Comparison of ENCODE assay signal across 8 cellular contexts in genomic region chr22:36368359-36368983, GRCh38. TPM values are rescaled to one million over a fixed set of nuclear protein-coding genes. Genes with fewer than 3 reads are reported as not detected.
DNase-seq lines count a peak whose midpoint lies in the region; ATAC-seq, FAIRE-seq and TF ChIP-seq lines count a peak whose summit lies in the region.

No MANE protein-coding gene starts in this region.

- H3F3A ChIP-seq in Loucy (ENCODE audit: low read depth) = no peaks in the 10 kb centered on the region

- in situ Hi-C loops in K562 (cut with MboI) = no loop called here

- H3K27ac ChIP-seq in C4-2B (peak overlapping the region; percentile 79), K562 (ENCODE audit: extremely low read depth, low read depth, low read length) (peak overlapping the region; percentile 56; the same call in 2 of the 3 replicates), testis (peak overlapping the region; percentile 16 to 65)

- H3K9ac ChIP-seq in Loucy (ENCODE audit: low read depth, low read length, poor library complexity, severe bottlenecking) (peak overlapping the region; percentile 5), K562 (ENCODE audit: insufficient read depth in 1 of 2, low read depth in 2 of 2, low read length in 2 of 2) (no peak overlapping the region)

- H3K9me3 ChIP-seq in Loucy (ENCODE audit: insufficient read depth, low read depth, low read length) (no peaks in the 10 kb centered on the region), K562 (replicated peaks; ENCODE audit: control insufficient read depth, insufficient read depth, low read depth, low read length) (no peaks in the 10 kb centered on the region), testis (no peaks in the 10 kb centered on the region)

- no peaks in the 10 kb centered on the region for H3K9me1 ChIP-seq in K562 (ENCODE audit: control insufficient read depth, insufficient read depth, low read length)

- no peak for TF ChIP-seq CTCF in C4-2B (conservative IDR thresholded peaks at IDR 0.05)
- no peak for TF ChIP-seq CTCF in Loucy (conservative IDR thresholded peaks at IDR 0.05; ENCODE audit: low read length)
- TF ChIP-seq CTCF in K562 (IDR thresholded peaks at IDR 0.05 in 2 of 3, conservative IDR thresholded peaks at IDR 0.05 in 1 of 3; ENCODE audit: insufficient read depth in 2 of 3, low read depth in 1 of 3, low read length in 3 of 3) = peak; percentile 35 to 44 (median 43); a peak in 4 of 6 replicates
- TF ChIP-seq CTCF in testis (IDR thresholded peaks at IDR 0.05) = no peak

- intact Hi-C loops in K562 (cut with micrococcal nuclease) (loop anchor here (1.0 to 5.0 kb wide), 3 partner anchors 34 to 99 kb away; no protein-coding TSS in a partner anchor), testis (cut with DNase I; ENCODE audit: low total_unique reads) (no loop called here)

- peak; percentile 37 to 56 for TF ChIP-seq RAD21 in K562 (CRISPR knock-in tag; conservative IDR thresholded peaks at IDR 0.05 in 1 of 2, IDR thresholded peaks at IDR 0.05 in 1 of 2)

- FAIRE-seq in K562 (lab: Jason Lieb, UNC) = peak; percentile 99

- H2AFZ ChIP-seq in Loucy (ENCODE audit: low read length) (no peak overlapping the region), K562 (ENCODE audit: low read depth, low read length) (no peak overlapping the region)

- H3K4me1 ChIP-seq in Loucy (ENCODE audit: insufficient read depth, low read length, poor library complexity, severe bottlenecking) (peaks cover 75% of the 10 kb centered on the region), K562 (replicated peaks in 1 of 2; ENCODE audit: control insufficient read depth in 2 of 2, insufficient read depth in 2 of 2, low read length in 2 of 2) (peaks cover 48 to 58% of the 10 kb centered on the region in 2 experiments), testis (peaks cover 86% of the 10 kb centered on the region)

- H4K20me1 ChIP-seq in Loucy (ENCODE audit: insufficient read depth, low read length, poor library complexity, severe bottlenecking) (peaks cover 99% of the 10 kb centered on the region), K562 (replicated peaks; ENCODE audit: control insufficient read depth, insufficient read depth, low read length) (peaks cover 51% of the 10 kb centered on the region)

- TF ChIP-seq EP300 in K562 (IDR thresholded peaks at IDR 0.05; ENCODE audit: low read length) = peak; percentile 94

- H3K9me2 ChIP-seq in Loucy (replicated peaks; ENCODE audit: low read depth, low read length) = no peaks in the 10 kb centered on the region

- WGBS in K562 (ENCODE audit: insufficient coverage, low coverage, missing lambda C conversion rate) = 0% methylated on average over 7 of the region's 13 CpGs
- 38 to 59% methylated on average over 11 to 13 of the region's 13 CpGs for WGBS in testis, 2 donors

- H3K4me2 ChIP-seq in Loucy (ENCODE audit: low read depth, low read length, poor library complexity, severe bottlenecking) (peak overlapping the region; percentile 71), K562 (ENCODE audit: insufficient read depth, low read length) (peak overlapping the region; percentile 60)

- CTCF ChIA-PET in K562 (lab: Yijun Ruan, JAX; ENCODE audit: low intra/inter-chr PET ratio) = no interaction called here

- H3K4me3 ChIP-seq in Loucy (ENCODE audit: low read length, poor library complexity, severe bottlenecking) (peak overlapping the region; percentile 39), K562 (no peak overlapping the region), testis (no peak overlapping the region)

- H3K79me2 ChIP-seq in Loucy (ENCODE audit: insufficient read depth, low read length) (peaks cover 100% of the 10 kb centered on the region), K562 (ENCODE audit: control insufficient read depth, insufficient read depth, low read length) (peaks cover 76% of the 10 kb centered on the region)

- H3K27me3 ChIP-seq in Loucy (ENCODE audit: insufficient read depth, low read length, poor library complexity, severe bottlenecking) (no peaks in the 10 kb centered on the region), K562 (ENCODE audit: control insufficient read depth in 2 of 2, insufficient read depth in 2 of 2, low read length in 2 of 2) (no peaks in the 10 kb centered on the region), testis (no peaks in the 10 kb centered on the region)

- POLR2A ChIA-PET in K562 (lab: Yijun Ruan, JAX) = interaction anchor here (0.6 to 1.2 kb wide), 8 partner anchors 9 to 329 kb away, joined by 3 to 6 read pairs (median 4); partner anchors contain the start of genes MYH9 and TXN2

- TF ChIP-seq POLR2A in K562 (conservative IDR thresholded peaks at IDR 0.05) (no peak), testis (IDR thresholded peaks at IDR 0.05) (no peak)

- ATAC-seq in K562 (peak; percentile 89), HG03135 (IDR thresholded peaks at IDR 0.05; ENCODE audit: unreplicated experiment) (no peak)

- peaks cover 30% of the 10 kb centered on the region; the same call in 1 of the 2 replicates for H3K36me3 ChIP-seq in Loucy (ENCODE audit: insufficient read depth, low read length)
- H3K36me3 ChIP-seq in K562 (ENCODE audit: control insufficient read depth, insufficient read depth, low read length) = peaks cover 9% of the 10 kb centered on the region; the same call in 1 of the 3 replicates
- H3K36me3 ChIP-seq in testis (ENCODE audit: low read depth, missing control alignments) = no peaks in the 10 kb centered on the region

- BruUV-seq in K562 (replicated peaks; lab: Mats Ljungman, UMichigan) = no TSS peak

- DNase-seq in K562 (ENCODE audit: extremely low read depth in 1 of 4, low spot score in 3 of 4) = peak; percentile 77 to 94 (median 84)
- peak; percentile 98 for DNase-seq in islet precursor cell
- DNase-seq in testis = no peak
- DNase-seq in NCI-H146 treated with DMSO at 0.1 percent for 48 hours (lab: John Stamatoyannopoulos, UW; ENCODE audit: unreplicated experiment) = no peak
- DNase-seq in NCI-H2029 (lab: John Stamatoyannopoulos, UW) = no peak

TF ChIP-seq in K562, 482 proteins besides CTCF, POLR2A, EP300 and RAD21 (continues in another document):
- no peak for TF ChIP-seq TFAM (CRISPR knock-in tag; conservative IDR thresholded peaks at IDR 0.05)
- no peak for TF ChIP-seq ZNF77 (CRISPR knock-in tag; IDR thresholded peaks at IDR 0.05)
- TF ChIP-seq ZNF639 (CRISPR knock-in tag; conservative IDR thresholded peaks at IDR 0.05 in 1 of 2, IDR thresholded peaks at IDR 0.05 in 1 of 2) = peak in 1 of 2 experiments; percentile 79; a peak in 2 of 4 replicates
- TF ChIP-seq SUPT5H (IDR thresholded peaks at IDR 0.05) = no peak
- 0 out of 2 replicates have a peak, but pooled peaks have one; percentile 29 for TF ChIP-seq ADNP (tag; IDR thresholded peaks at IDR 0.05)
- TF ChIP-seq FOXM1 (IDR thresholded peaks at IDR 0.05; ENCODE audit: low read depth) = peak; percentile 96
- no peak for TF ChIP-seq FOXM1 (CRISPR knock-in tag; IDR thresholded peaks at IDR 0.05; ENCODE audit: low read depth)
- no peak for TF ChIP-seq ERF (CRISPR knock-in tag; IDR thresholded peaks at IDR 0.05)
- no peak for TF ChIP-seq STAT5B (CRISPR knock-in tag; IDR thresholded peaks at IDR 0.05)
- TF ChIP-seq CHCHD3 (CRISPR knock-in tag; IDR thresholded peaks at IDR 0.05) = no peak
- peak; percentile 87 for TF ChIP-seq CTBP1 (IDR thresholded peaks at IDR 0.05; ENCODE audit: borderline replicate concordance)
- no peak; the same call in 1 of the 2 replicates for TF ChIP-seq ZNF263 (CRISPR knock-in tag; IDR thresholded peaks at IDR 0.05; ENCODE audit: borderline replicate concordance)
- no peak for TF ChIP-seq HDAC8 (tag; IDR thresholded peaks at IDR 0.05)
- TF ChIP-seq BHLHE40 (IDR thresholded peaks at IDR 0.05; ENCODE audit: low read length) = peak; percentile 38; the same call in 1 of the 2 replicates
- TF ChIP-seq POLR2AphosphoS2 (IDR thresholded peaks at IDR 0.05; ENCODE audit: low read length) = no peak

RNA-seq across cellular contexts. Expression of gene MYH9, which starts 19.3 kb away (rescaled TPM):
- total RNA-seq in K562 (2011; cell fraction: chromatin; rRNA removed; ENCODE audit: low replicate concordance) = 136 and 261 TPM in 2 replicates
- 51.3 and 57.4 TPM in 2 replicates for total RNA-seq in K562 (2011; cell fraction: nucleolus; rRNA removed)
- 65.9 and 76.0 TPM in 2 replicates for total RNA-seq in K562 (2011; cell fraction: nucleoplasm; rRNA removed)
- total RNA-seq in K562 (2014; rRNA removed) (60.1 and 60.4 TPM in 2 replicates), K562 (2014; rRNA removed; fragmentation: Illumina TruSeq; extraction: Trizol) (24.6 and 33.6 TPM in 2 replicates), K562 (2015; rRNA removed; fragmentation: Illumina TruSeq; extraction: Trizol) (24.1 and 30.5 TPM in 2 replicates), K562 (2021) (94.6 and 111 TPM in 2 replicates), testis (100 to 1,000 TPM; 141 to 146 TPM)
- polyA plus RNA-seq in K562 (2011; rRNA removed) (24.1 and 34.2 TPM in 2 replicates), K562 (2014; fragmentation: Illumina TruSeq; extraction: Trizol) (31.3 and 44.5 TPM in 2 replicates), K562 (2014; fragmentation: Nextera tagmentation; extraction: Ambion mirVana) (1 to 10 TPM in 1 of 2 experiments, under 1 TPM in 1; 0.71 to 1.3 TPM), K562 (2014; rRNA removed) (34.2 and 37.4 TPM in 2 replicates), testis (ENCODE audit: insufficient read depth, low read depth, low replicate concordance) (129 TPM)
- 10.2 and 12.5 TPM in 2 replicates for polyA plus RNA-seq in K562 (2011; cell fraction: cytosol; rRNA removed)
- polyA plus RNA-seq in K562 (2011; cell fraction: nucleus; rRNA removed) = 32.6 and 34.6 TPM in 2 replicates
- 54.3 and 92.2 TPM in 2 replicates for polyA plus RNA-seq in K562 (2012)
- 90.2 and 122 TPM in 2 replicates for polyA minus RNA-seq in K562 (2011; rRNA and poly(A)+ RNA removed)
- 59.8 and 63.1 TPM in 2 replicates for polyA minus RNA-seq in K562 (2011; cell fraction: cytosol; rRNA and poly(A)+ RNA removed)
- polyA minus RNA-seq in K562 (2011; cell fraction: nucleus; rRNA and poly(A)+ RNA removed) = 20.6 and 41.5 TPM in 2 replicates

Comparison
In these comparisons a context has a peak if more than half of its experiments do, and no peak if none do; other contexts are left out.
1. CTCF ChIP-seq: peak in K562 (3 of 3); none in C4-2B (single experiment), Loucy (single experiment) and testis (0 of 3).
2. DNase-seq: peak in K562 (4 of 4) and islet precursor cell (single experiment); none in testis (single experiment), NCI-H146 treated with DMSO at 0.1 percent for 48 hours (single experiment) and NCI-H2029 (single experiment).
3. Peak in every context shown above with its lines, with median percentiles within 50 percentile points of each other: H3K27ac ChIP-seq.